Comparison of ENCODE assay signal across 1 cellular context in the genomic region with DNA sequence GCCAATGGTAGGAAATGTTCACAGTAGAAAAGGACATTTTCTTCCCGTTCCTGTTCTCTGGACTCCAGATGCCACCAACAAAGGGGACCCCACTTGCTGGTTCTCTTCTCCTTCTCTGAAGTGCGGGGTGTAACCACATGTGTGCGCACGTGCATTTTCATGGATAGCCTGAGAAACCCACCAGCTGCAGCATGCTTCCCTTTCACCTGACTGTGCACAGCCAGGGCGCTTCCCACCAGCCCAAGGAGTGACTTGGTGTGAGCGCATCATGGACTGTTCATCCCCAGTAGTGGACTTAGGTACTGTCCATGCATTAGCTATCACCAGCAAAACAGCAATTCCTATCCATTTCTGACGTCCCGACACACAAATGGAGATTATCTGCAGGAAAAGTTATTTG.
TF ChIP-seq lines count a peak whose summit lies in the region.

No MANE protein-coding gene starts in this region.

TF ChIP-seq in H1, 55 proteins besides CTCF, POLR2A, EP300 and RAD21 (continued from another document):
- no peak for TF ChIP-seq PHF8 (conservative IDR thresholded peaks at IDR 0.05; ENCODE audit: low read depth, low read length)
- TF ChIP-seq SIX5 (IDR thresholded peaks at IDR 0.05; ENCODE audit: low read depth, low read length) = no peak
- no peak for TF ChIP-seq SIRT6 (IDR thresholded peaks at IDR 0.05; ENCODE audit: low read length)
- no peak for TF ChIP-seq RXRA (IDR thresholded peaks at IDR 0.05; ENCODE audit: insufficient read depth, low read depth, low read length)
- no peak for TF ChIP-seq SP4 (IDR thresholded peaks at IDR 0.05; ENCODE audit: low read length)
- TF ChIP-seq CHD2 (IDR thresholded peaks at IDR 0.05; ENCODE audit: low read length) = no peak
- TF ChIP-seq POU5F1 (IDR thresholded peaks at IDR 0.05; ENCODE audit: low read depth, low read length) = no peak
- no peak for TF ChIP-seq CTBP2 (IDR thresholded peaks at IDR 0.05; ENCODE audit: borderline replicate concordance, insufficient read depth, insufficient read length, low read length)
TF ChIP-seq in H1: peak in this region for 0.
